ENCODE assay signal across 1 cellular context in genomic region chr9:4792572-4793411, GRCh38.
A peak's percentile ranks its signal among the peaks of the same experiment; 100 is the strongest.
TF ChIP-seq lines count a peak whose summit lies in the region.

Gene RCL1 (plus strand): TSS chr9:4792944. CDS start chr9:4793092, 148 bp downstream.

TF ChIP-seq in K562, 482 proteins besides CTCF, POLR2A, EP300 and RAD21 (continued from another document and continues in another):
- no peak for TF ChIP-seq MBD1 (CRISPR knock-in tag; IDR thresholded peaks at IDR 0.05)
- TF ChIP-seq ZNF785 (CRISPR knock-in tag; IDR thresholded peaks at IDR 0.05) = no peak
- no peak for TF ChIP-seq POLR3G (IDR thresholded peaks at IDR 0.05; ENCODE audit: extremely low read depth, insufficient read length, insufficient replicate concordance)
- no peak for TF ChIP-seq ZFP30 (CRISPR knock-in tag; IDR thresholded peaks at IDR 0.05; ENCODE audit: borderline replicate concordance)
- no peak for TF ChIP-seq ZNF311 (CRISPR knock-in tag; IDR thresholded peaks at IDR 0.05)
- TF ChIP-seq ZNF384 (IDR thresholded peaks at IDR 0.05; ENCODE audit: low read depth, low read length) = no peak
- TF ChIP-seq PHB (CRISPR knock-in tag; IDR thresholded peaks at IDR 0.05) = no peak
- peak; percentile 64; the same call in 1 of the 2 replicates for TF ChIP-seq PHF8 (IDR thresholded peaks at IDR 0.05; ENCODE audit: borderline replicate concordance, low read length)
- TF ChIP-seq JUN (IDR thresholded peaks at IDR 0.05; ENCODE audit: borderline replicate concordance, low read depth, low read length) = peak; percentile 14; the same call in 1 of the 2 replicates
- no peak for TF ChIP-seq JUN (CRISPR knock-in tag; IDR thresholded peaks at IDR 0.05; ENCODE audit: borderline replicate concordance)
- TF ChIP-seq CREB3L1 (IDR thresholded peaks at IDR 0.05; ENCODE audit: borderline replicate concordance, low read depth) = no peak
- no peak for TF ChIP-seq FOSL1 (tag; conservative IDR thresholded peaks at IDR 0.05)
- no peak for TF ChIP-seq SIX5 (IDR thresholded peaks at IDR 0.05; ENCODE audit: borderline replicate concordance in 1 of 2, insufficient read depth in 1 of 2, low read depth in 1 of 2, low read length in 2 of 2)
- TF ChIP-seq CBFA2T3 (IDR thresholded peaks at IDR 0.05) = no peak
- TF ChIP-seq ERF (CRISPR knock-in tag; IDR thresholded peaks at IDR 0.05) = no peak
- TF ChIP-seq TFE3 (CRISPR knock-in tag; IDR thresholded peaks at IDR 0.05) = no peak
- no peak for TF ChIP-seq NFIX (CRISPR knock-in tag; IDR thresholded peaks at IDR 0.05; ENCODE audit: low read depth)
- TF ChIP-seq FOXK1 (CRISPR knock-in tag; IDR thresholded peaks at IDR 0.05; ENCODE audit: borderline replicate concordance) = no peak
- no peak for TF ChIP-seq GATAD2B (IDR thresholded peaks at IDR 0.05; ENCODE audit: borderline replicate concordance)
- peak; percentile 77 for TF ChIP-seq VEZF1 (CRISPR knock-in tag; IDR thresholded peaks at IDR 0.05)
- no peak for TF ChIP-seq CCAR2 (IDR thresholded peaks at IDR 0.05; ENCODE audit: low read depth, low read length)
- TF ChIP-seq PHF21A (IDR thresholded peaks at IDR 0.05; ENCODE audit: borderline replicate concordance, low read depth) = no peak
- TF ChIP-seq TSHZ1 (CRISPR knock-in tag; IDR thresholded peaks at IDR 0.05) = no peak
- no peak for TF ChIP-seq MTF1 (CRISPR knock-in tag; IDR thresholded peaks at IDR 0.05; ENCODE audit: borderline replicate concordance)
- TF ChIP-seq SRSF7 (optimal IDR thresholded peaks at IDR 0.05; ENCODE audit: low read depth, low read length) = no peak
- TF ChIP-seq SIRT6 (IDR thresholded peaks at IDR 0.05; ENCODE audit: low read depth, low read length) = no peak
- TF ChIP-seq ETS2 (tag; IDR thresholded peaks at IDR 0.05; ENCODE audit: borderline replicate concordance, poor library complexity, severe bottlenecking) = no peak
- TF ChIP-seq ZNF324 (CRISPR knock-in tag; IDR thresholded peaks at IDR 0.05) = no peak
- no peak for TF ChIP-seq PTTG1 (tag; IDR thresholded peaks at IDR 0.05; ENCODE audit: low read depth)
- TF ChIP-seq ELK1 (CRISPR knock-in tag; IDR thresholded peaks at IDR 0.05) = no peak
- no peak for TF ChIP-seq MCM3 (IDR thresholded peaks at IDR 0.05)
- TF ChIP-seq NCOR1 (IDR thresholded peaks at IDR 0.05) = peak; percentile 52
- no peak for TF ChIP-seq SLC30A9 (CRISPR knock-in tag; IDR thresholded peaks at IDR 0.05)
- TF ChIP-seq BHLHE40 (IDR thresholded peaks at IDR 0.05; ENCODE audit: low read length) = 0 out of 2 replicates have a peak, but pooled peaks have one; percentile 32
- no peak for TF ChIP-seq CSDE1 (IDR thresholded peaks at IDR 0.05)
- peak; percentile 39 for TF ChIP-seq PHF20 (IDR thresholded peaks at IDR 0.05; ENCODE audit: partially characterized antibody)
- no peak for TF ChIP-seq CGGBP1 (CRISPR knock-in tag; IDR thresholded peaks at IDR 0.05)
- peak in 1 of 2 experiments; percentile 31; a peak in 2 of 4 replicates for TF ChIP-seq MAZ (CRISPR knock-in tag; conservative IDR thresholded peaks at IDR 0.05 in 1 of 2, IDR thresholded peaks at IDR 0.05 in 1 of 2)
- TF ChIP-seq POLR2AphosphoS2 (IDR thresholded peaks at IDR 0.05; ENCODE audit: low read length) = no peak
- no peak for TF ChIP-seq IFI16 (CRISPR knock-in tag; IDR thresholded peaks at IDR 0.05)
- no peak for TF ChIP-seq PPARD (CRISPR knock-in tag; IDR thresholded peaks at IDR 0.05)
- TF ChIP-seq RBM17 (IDR thresholded peaks at IDR 0.05; ENCODE audit: borderline replicate concordance, low read depth, low read length) = no peak
- TF ChIP-seq ZC3H11A (IDR thresholded peaks at IDR 0.05; ENCODE audit: low read depth, low read length) = no peak
- no peak for TF ChIP-seq ZBTB26 (CRISPR knock-in tag; IDR thresholded peaks at IDR 0.05)
- no peak for TF ChIP-seq TFAM (CRISPR knock-in tag; conservative IDR thresholded peaks at IDR 0.05)
- no peak for TF ChIP-seq SAFB2 (IDR thresholded peaks at IDR 0.05; ENCODE audit: borderline replicate concordance, low read depth, low read length, severe bottlenecking)
- TF ChIP-seq XRCC5 (IDR thresholded peaks at IDR 0.05; ENCODE audit: low read depth, low read length) = no peak; the same call in 1 of the 2 replicates
- TF ChIP-seq STAT5A (IDR thresholded peaks at IDR 0.05; ENCODE audit: borderline replicate concordance, low read length) = no peak
- TF ChIP-seq GTF2F1 (IDR thresholded peaks at IDR 0.05; ENCODE audit: low read depth, low read length) = no peak
- no peak for TF ChIP-seq NR3C1 (CRISPR knock-in tag; IDR thresholded peaks at IDR 0.05)
- TF ChIP-seq ZNF212 (CRISPR knock-in tag; IDR thresholded peaks at IDR 0.05) = no peak
- no peak for TF ChIP-seq MAFF (IDR thresholded peaks at IDR 0.05; ENCODE audit: low read length)
- no peak for TF ChIP-seq ZNF224 (CRISPR knock-in tag; IDR thresholded peaks at IDR 0.05)
- TF ChIP-seq RBM25 (IDR thresholded peaks at IDR 0.05; ENCODE audit: low read depth, low read length, severe bottlenecking) = peak; percentile 100
- TF ChIP-seq GABPA (tag; conservative IDR thresholded peaks at IDR 0.05; ENCODE audit: low read depth) = peak; percentile 65
- TF ChIP-seq ZC3H4 (CRISPR knock-in tag; IDR thresholded peaks at IDR 0.05; ENCODE audit: borderline replicate concordance) = no peak
- TF ChIP-seq DNMT1 (IDR thresholded peaks at IDR 0.05) = no peak
- TF ChIP-seq ZFPM2 (CRISPR knock-in tag; IDR thresholded peaks at IDR 0.05) = no peak
- no peak for TF ChIP-seq SNAPC5 (CRISPR knock-in tag; IDR thresholded peaks at IDR 0.05)
- no peak for TF ChIP-seq ZBTB43 (CRISPR knock-in tag; IDR thresholded peaks at IDR 0.05)
- TF ChIP-seq SUPT5H (IDR thresholded peaks at IDR 0.05) = peak; percentile 74
